In the genomic region with DNA sequence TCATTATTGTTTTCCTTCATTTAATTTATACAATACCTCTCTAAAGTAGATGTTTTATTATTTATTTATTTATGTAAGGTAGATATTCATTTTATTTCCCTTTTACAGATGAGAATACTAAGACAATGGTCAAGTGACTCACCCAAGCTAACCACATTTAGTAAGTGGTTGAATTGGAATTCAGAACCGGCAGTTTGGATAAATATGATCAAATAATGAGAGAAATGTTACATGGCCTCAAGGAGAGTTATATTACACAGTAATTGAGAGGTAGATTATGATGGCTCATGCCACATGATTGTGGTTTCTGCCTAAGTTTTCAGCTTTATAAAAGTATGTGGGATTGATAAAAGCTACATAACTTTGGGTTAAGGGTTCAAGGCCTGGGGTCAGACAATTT, we compare ENCODE assay signal across 1 cellular context.
TF ChIP-seq lines count a peak whose summit lies in the region.

No MANE protein-coding gene starts in this region.

TF ChIP-seq in SK-N-SH treated with all-trans-retinoic acid at 6 μM for 48 hours, 23 proteins besides CTCF, POLR2A, EP300 and RAD21:
- TF ChIP-seq, protein P1, sequence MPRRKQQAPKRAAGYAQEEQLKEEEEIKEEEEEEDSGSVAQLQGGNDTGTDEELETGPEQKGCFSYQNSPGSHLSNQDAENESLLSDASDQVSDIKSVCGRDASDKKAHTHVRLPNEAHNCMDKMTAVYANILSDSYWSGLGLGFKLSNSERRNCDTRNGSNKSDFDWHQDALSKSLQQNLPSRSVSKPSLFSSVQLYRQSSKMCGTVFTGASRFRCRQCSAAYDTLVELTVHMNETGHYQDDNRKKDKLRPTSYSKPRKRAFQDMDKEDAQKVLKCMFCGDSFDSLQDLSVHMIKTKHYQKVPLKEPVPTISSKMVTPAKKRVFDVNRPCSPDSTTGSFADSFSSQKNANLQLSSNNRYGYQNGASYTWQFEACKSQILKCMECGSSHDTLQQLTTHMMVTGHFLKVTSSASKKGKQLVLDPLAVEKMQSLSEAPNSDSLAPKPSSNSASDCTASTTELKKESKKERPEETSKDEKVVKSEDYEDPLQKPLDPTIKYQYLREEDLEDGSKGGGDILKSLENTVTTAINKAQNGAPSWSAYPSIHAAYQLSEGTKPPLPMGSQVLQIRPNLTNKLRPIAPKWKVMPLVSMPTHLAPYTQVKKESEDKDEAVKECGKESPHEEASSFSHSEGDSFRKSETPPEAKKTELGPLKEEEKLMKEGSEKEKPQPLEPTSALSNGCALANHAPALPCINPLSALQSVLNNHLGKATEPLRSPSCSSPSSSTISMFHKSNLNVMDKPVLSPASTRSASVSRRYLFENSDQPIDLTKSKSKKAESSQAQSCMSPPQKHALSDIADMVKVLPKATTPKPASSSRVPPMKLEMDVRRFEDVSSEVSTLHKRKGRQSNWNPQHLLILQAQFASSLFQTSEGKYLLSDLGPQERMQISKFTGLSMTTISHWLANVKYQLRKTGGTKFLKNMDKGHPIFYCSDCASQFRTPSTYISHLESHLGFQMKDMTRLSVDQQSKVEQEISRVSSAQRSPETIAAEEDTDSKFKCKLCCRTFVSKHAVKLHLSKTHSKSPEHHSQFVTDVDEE (CRISPR knock-in tag; IDR thresholded peaks at IDR 0.05) = no peak
- no peak for TF ChIP-seq ZNF8 (CRISPR knock-in tag; IDR thresholded peaks at IDR 0.05)
- TF ChIP-seq CSDC2 (CRISPR knock-in tag; IDR thresholded peaks at IDR 0.05) = no peak
- TF ChIP-seq ARNTL (CRISPR knock-in tag; IDR thresholded peaks at IDR 0.05; ENCODE audit: borderline replicate concordance, low read depth) = no peak
- TF ChIP-seq ZFP30 (CRISPR knock-in tag; IDR thresholded peaks at IDR 0.05) = no peak
- TF ChIP-seq GLIS3 (CRISPR knock-in tag; IDR thresholded peaks at IDR 0.05) = no peak
- no peak for TF ChIP-seq TCF4 (CRISPR knock-in tag; IDR thresholded peaks at IDR 0.05; ENCODE audit: borderline replicate concordance)
- TF ChIP-seq ESRRG (CRISPR knock-in tag; IDR thresholded peaks at IDR 0.05) = no peak
- no peak for TF ChIP-seq OSR1 (CRISPR knock-in tag; IDR thresholded peaks at IDR 0.05)
- no peak for TF ChIP-seq PPARA (CRISPR knock-in tag; IDR thresholded peaks at IDR 0.05; ENCODE audit: borderline replicate concordance)
- TF ChIP-seq SNAI2 (CRISPR knock-in tag; IDR thresholded peaks at IDR 0.05) = no peak
- TF ChIP-seq, protein P2, sequence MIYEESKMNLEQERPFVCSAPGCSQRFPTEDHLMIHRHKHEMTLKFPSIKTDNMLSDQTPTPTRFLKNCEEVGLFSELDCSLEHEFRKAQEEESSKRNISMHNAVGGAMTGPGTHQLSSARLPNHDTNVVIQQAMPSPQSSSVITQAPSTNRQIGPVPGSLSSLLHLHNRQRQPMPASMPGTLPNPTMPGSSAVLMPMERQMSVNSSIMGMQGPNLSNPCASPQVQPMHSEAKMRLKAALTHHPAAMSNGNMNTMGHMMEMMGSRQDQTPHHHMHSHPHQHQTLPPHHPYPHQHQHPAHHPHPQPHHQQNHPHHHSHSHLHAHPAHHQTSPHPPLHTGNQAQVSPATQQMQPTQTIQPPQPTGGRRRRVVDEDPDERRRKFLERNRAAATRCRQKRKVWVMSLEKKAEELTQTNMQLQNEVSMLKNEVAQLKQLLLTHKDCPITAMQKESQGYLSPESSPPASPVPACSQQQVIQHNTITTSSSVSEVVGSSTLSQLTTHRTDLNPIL (CRISPR knock-in tag; IDR thresholded peaks at IDR 0.05; ENCODE audit: low read depth) = no peak
- no peak for TF ChIP-seq ZNF70 (CRISPR knock-in tag; IDR thresholded peaks at IDR 0.05)
- TF ChIP-seq, protein P3, sequence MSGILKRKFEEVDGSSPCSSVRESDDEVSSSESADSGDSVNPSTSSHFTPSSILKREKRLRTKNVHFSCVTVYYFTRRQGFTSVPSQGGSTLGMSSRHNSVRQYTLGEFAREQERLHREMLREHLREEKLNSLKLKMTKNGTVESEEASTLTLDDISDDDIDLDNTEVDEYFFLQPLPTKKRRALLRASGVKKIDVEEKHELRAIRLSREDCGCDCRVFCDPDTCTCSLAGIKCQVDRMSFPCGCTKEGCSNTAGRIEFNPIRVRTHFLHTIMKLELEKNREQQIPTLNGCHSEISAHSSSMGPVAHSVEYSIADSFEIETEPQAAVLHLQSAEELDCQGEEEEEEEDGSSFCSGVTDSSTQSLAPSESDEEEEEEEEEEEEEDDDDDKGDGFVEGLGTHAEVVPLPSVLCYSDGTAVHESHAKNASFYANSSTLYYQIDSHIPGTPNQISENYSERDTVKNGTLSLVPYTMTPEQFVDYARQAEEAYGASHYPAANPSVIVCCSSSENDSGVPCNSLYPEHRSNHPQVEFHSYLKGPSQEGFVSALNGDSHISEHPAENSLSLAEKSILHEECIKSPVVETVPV (CRISPR knock-in tag; IDR thresholded peaks at IDR 0.05) = no peak
- TF ChIP-seq RARB (CRISPR knock-in tag; IDR thresholded peaks at IDR 0.05) = no peak
- TF ChIP-seq ZNF565 (CRISPR knock-in tag; conservative IDR thresholded peaks at IDR 0.05; ENCODE audit: low read depth) = no peak
- no peak for TF ChIP-seq ZC3H10 (CRISPR knock-in tag; IDR thresholded peaks at IDR 0.05)
- TF ChIP-seq BACH2 (CRISPR knock-in tag; IDR thresholded peaks at IDR 0.05; ENCODE audit: borderline replicate concordance) = no peak
